ENCODE assay signal across 9 cellular contexts in the genomic region with DNA sequence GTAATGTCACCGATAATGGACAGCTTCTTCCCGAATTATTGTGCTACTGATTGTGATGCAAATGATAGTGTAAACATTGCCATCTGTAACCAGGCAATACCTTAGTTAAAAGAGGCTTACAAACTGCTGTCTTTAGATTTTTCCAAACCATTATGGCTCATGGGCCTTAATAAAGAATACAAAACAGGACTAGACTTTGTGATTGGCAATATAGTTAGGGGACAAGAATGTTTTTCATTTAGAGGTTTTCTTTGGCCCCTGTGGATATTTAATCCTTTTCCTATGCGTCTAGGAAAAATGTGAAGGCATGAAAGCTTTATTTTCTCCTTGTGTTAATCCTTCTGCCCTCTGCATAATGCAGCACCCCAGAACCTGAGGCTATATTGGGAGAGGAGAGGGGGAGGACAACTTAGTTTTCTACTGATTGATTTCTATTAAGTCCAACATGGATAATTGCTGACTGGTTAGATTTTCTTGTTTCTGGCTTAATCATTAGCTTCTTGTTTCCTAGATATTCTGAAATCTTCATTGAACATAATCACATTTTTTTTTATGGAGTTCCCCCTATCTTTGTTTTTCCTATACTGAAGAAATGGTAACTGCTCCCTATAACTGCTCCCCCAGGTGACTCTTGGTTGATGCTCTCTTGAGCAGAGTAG. TPM values are rescaled to one million over a fixed set of nuclear protein-coding genes. Genes with fewer than 3 reads are reported as not detected.
DNase-seq lines count a peak whose midpoint lies in the region; ATAC-seq and TF ChIP-seq lines count a peak whose summit lies in the region.
"Had no signal": no experiment of that assay in that cellular context is flagged by ENCODE, and none has a peak within 500 bp of the region (broad histone marks: within the 10 kb centered on the region; RNA-seq: fewer than 3 reads in every experiment).

No MANE protein-coding gene starts in this region.

- H2BK12ac ChIP-seq in trophoblast cell (ENCODE audit: low read length), result no peak overlapping the region

- no peak overlapping the region for H3K27ac ChIP-seq in trophoblast cell (ENCODE audit: low read depth, low read length)
- H3K27ac ChIP-seq: foreskin keratinocyte had no signal

- H3K4me3 ChIP-seq in WI38 (ENCODE audit: low read depth, low read length) (peak overlapping the region; percentile 65), iPS-15b (ENCODE audit: low read depth, low read length) (peak overlapping the region; percentile 82), trophoblast cell (ENCODE audit: low read depth, low read length) (no peak overlapping the region)

- H4K12ac ChIP-seq in trophoblast cell (ENCODE audit: low read depth, low read length), result no peak overlapping the region

- no peak overlapping the region for H3K27ac Mint-ChIP-seq in stimulated activated naive CD8-positive, alpha-beta T cell treated with anti-CD3 and anti-CD28 coated beads, Interleukin-15, Interleukin-2, amounts not matched to agents 100 ng/mL and 50 ng/mL, for 24 hours
- H3K27ac Mint-ChIP-seq in endothelial cell (ENCODE audit: unreplicated experiment), result no peak overlapping the region

- H3K27me3 ChIP-seq in iPS-15b (ENCODE audit: control insufficient read depth, insufficient read depth, low read length) (no peaks in the 10 kb centered on the region), trophoblast cell (ENCODE audit: insufficient read depth, low read length) (no peaks in the 10 kb centered on the region)
- H3K27me3 ChIP-seq: foreskin keratinocyte had no signal

- no peaks in the 10 kb centered on the region for H3K79me2 ChIP-seq in trophoblast cell (ENCODE audit: control insufficient read depth, insufficient read depth, low read length, poor library complexity)

- no CpG with 5 or more reads among the region's 3 CpGs for WGBS in trophoblast cell (ENCODE audit: extremely low coverage, insufficient coverage, insufficient read length)

- no peak overlapping the region for H3K4ac ChIP-seq in trophoblast cell (ENCODE audit: low read depth, low read length)

- no peak for ATAC-seq in stimulated activated naive CD8-positive, alpha-beta T cell treated with anti-CD3 and anti-CD28 coated beads, Interleukin-15, Interleukin-2, amounts not matched to agents 100 U/mL and 50 U/mL, for 24 hours
- no peak for ATAC-seq in HG02973 (IDR thresholded peaks at IDR 0.05; ENCODE audit: unreplicated experiment)
- ATAC-seq: foreskin keratinocyte had no signal

- peaks cover 13% of the 10 kb centered on the region for H3K36me3 Mint-ChIP-seq in stimulated activated naive CD8-positive, alpha-beta T cell treated with anti-CD3 and anti-CD28 coated beads, Interleukin-15, Interleukin-2, amounts not matched to agents 100 ng/mL and 50 ng/mL, for 24 hours (ENCODE audit: low read depth)
- H3K36me3 Mint-ChIP-seq in endothelial cell (ENCODE audit: low read depth, unreplicated experiment), result no peaks in the 10 kb centered on the region

- no peaks in the 10 kb centered on the region for H3K27me3 Mint-ChIP-seq in stimulated activated naive CD8-positive, alpha-beta T cell treated with anti-CD3 and anti-CD28 coated beads, Interleukin-15, Interleukin-2, amounts not matched to agents 100 ng/mL and 50 ng/mL, for 24 hours
- H3K27me3 Mint-ChIP-seq in endothelial cell (ENCODE audit: unreplicated experiment), result no peaks in the 10 kb centered on the region

- H3K36me3 ChIP-seq in iPS-15b (ENCODE audit: control insufficient read depth, insufficient read depth, low read length) (peaks cover 4% of the 10 kb centered on the region), trophoblast cell (ENCODE audit: control insufficient read depth in 1 of 2, insufficient read depth in 2 of 2, low read length in 2 of 2) (no peaks in the 10 kb centered on the region)

- H2AK5ac ChIP-seq in trophoblast cell (ENCODE audit: low read length), result no peak overlapping the region

- no peak overlapping the region for H4K8ac ChIP-seq in trophoblast cell (ENCODE audit: low read depth, low read length)

- TF ChIP-seq CTCF in WI38 (IDR thresholded peaks at IDR 0.05; ENCODE audit: low read depth, low read length) (no peak), endothelial cell (IDR thresholded peaks at IDR 0.05; ENCODE audit: unreplicated experiment) (no peak)

- no peak for DNase-seq in stimulated activated naive CD8-positive, alpha-beta T cell treated with anti-CD3 and anti-CD28 coated beads, Interleukin-15, Interleukin-2, amounts not matched to agents 100 U/mL and 50 U/mL, for 24 hours
- no peak for DNase-seq in DMS 273 treated with DMSO at 0.1 percent for 48 hours (lab: John Stamatoyannopoulos, UW)
- DNase-seq in trophoblast cell, result no peak
- no peak for DNase-seq in endothelial cell (ENCODE audit: low spot score)

- H3K79me1 ChIP-seq in trophoblast cell (ENCODE audit: low read length), result no peaks in the 10 kb centered on the region

- H3K14ac ChIP-seq in trophoblast cell (ENCODE audit: low read length), result no peak overlapping the region

- no peak overlapping the region for H2BK120ac ChIP-seq in trophoblast cell (ENCODE audit: insufficient read depth, low read length, poor library complexity)

- H3K9ac ChIP-seq in iPS-15b (ENCODE audit: low read depth, low read length) (no peak overlapping the region), trophoblast cell (ENCODE audit: low read length) (no peak overlapping the region)

- no peak overlapping the region for H2BK5ac ChIP-seq in trophoblast cell (ENCODE audit: low read depth, low read length, poor library complexity)

- H3K18ac ChIP-seq in trophoblast cell (ENCODE audit: low read length), result no peak overlapping the region

- H3K4me2 ChIP-seq in trophoblast cell (ENCODE audit: low read length), result no peak overlapping the region

- peak overlapping the region; percentile 96 for H3K4me3 Mint-ChIP-seq in stimulated activated naive CD8-positive, alpha-beta T cell treated with anti-CD3 and anti-CD28 coated beads, Interleukin-15, Interleukin-2, amounts not matched to agents 100 ng/mL and 50 ng/mL, for 24 hours
- H3K4me3 Mint-ChIP-seq in endothelial cell (ENCODE audit: unreplicated experiment), result no peak overlapping the region

- H2AFZ ChIP-seq in trophoblast cell (ENCODE audit: insufficient read depth, low read length, poor library complexity), result no peak overlapping the region

- no peak overlapping the region for H4K91ac ChIP-seq in trophoblast cell (ENCODE audit: low read depth, low read length)

- peaks cover 9% of the 10 kb centered on the region for H3K4me1 ChIP-seq in iPS-15b (ENCODE audit: control insufficient read depth, insufficient read depth, low read length)
- H3K4me1 ChIP-seq in trophoblast cell (ENCODE audit: control insufficient read depth in 1 of 2, insufficient read depth in 2 of 2, low read length in 2 of 2), result no peaks in the 10 kb centered on the region
- H3K4me1 ChIP-seq: foreskin keratinocyte had no signal

- H3K9me3 Mint-ChIP-seq in stimulated activated naive CD8-positive, alpha-beta T cell treated with anti-CD3 and anti-CD28 coated beads, Interleukin-15, Interleukin-2, amounts not matched to agents 100 ng/mL and 50 ng/mL, for 24 hours, result no peaks in the 10 kb centered on the region
- no peaks in the 10 kb centered on the region for H3K9me3 Mint-ChIP-seq in endothelial cell (ENCODE audit: unreplicated experiment)

- H3K4me1 Mint-ChIP-seq in stimulated activated naive CD8-positive, alpha-beta T cell treated with anti-CD3 and anti-CD28 coated beads, Interleukin-15, Interleukin-2, amounts not matched to agents 100 ng/mL and 50 ng/mL, for 24 hours (ENCODE audit: low read depth), result peaks cover 30% of the 10 kb centered on the region
- H3K4me1 Mint-ChIP-seq in endothelial cell (ENCODE audit: unreplicated experiment), result peaks cover 7% of the 10 kb centered on the region

- no peak overlapping the region for H3K23ac ChIP-seq in trophoblast cell (ENCODE audit: low read length)

- H3K9me3 ChIP-seq in iPS-15b (ENCODE audit: control insufficient read depth, insufficient read depth, low read length), result no peaks in the 10 kb centered on the region
- H3K9me3 ChIP-seq in trophoblast cell (ENCODE audit: insufficient read depth, low read depth, low read length), result no peaks in the 10 kb centered on the region

RNA-seq across cellular contexts. Expression of a gene that starts 1.9 kb away (rescaled TPM):
- 12.3 and 13.8 TPM in 2 replicates for polyA plus RNA-seq in trophoblast cell (2013)
- total RNA-seq in endothelial cell (ENCODE audit: unreplicated experiment), result 41.0 TPM
